Comparison of ENCODE assay signal across 32 cellular contexts in genomic region chr5:145737578-145737977, GRCh38.
"Had no signal": no experiment of that assay in that cellular context is flagged by ENCODE, and none has a peak within 500 bp of the region (broad histone marks: within the 10 kb centered on the region; RNA-seq: fewer than 3 reads in every experiment).

No MANE protein-coding gene starts in this region.

- DNase-seq: activated CD4-positive, alpha-beta memory T cell treated with anti-CD3 and anti-CD28 coated beads for 36 hours; activated CD4-positive, alpha-beta T cell treated with anti-CD3 and anti-CD28 coated beads for 36 hours; activated CD4-positive, alpha-beta T cell treated with anti-CD3 and anti-CD28 coated beads, Interleukin-2, amount 10 ng/mL, durations not matched to agents 24 days and 14 days; activated CD4-positive, CD25-positive, alpha-beta regulatory T cell; activated CD4-positive, CD25-positive, alpha-beta regulatory T cell treated with anti-CD3 and anti-CD28 coated beads, Interleukin-2, amount 50 U/mL, for 72 hours; activated CD8-positive, alpha-beta memory T cell treated with anti-CD3 and anti-CD28 coated beads, Interleukin-2, amount 10 ng/mL, durations not matched to agents 7 days and 5 days; activated CD8-positive, alpha-beta memory T cell treated with anti-CD3 and anti-CD28 coated beads, Interleukin-2, amount 50 U/mL, for 4 hours; activated CD8-positive, alpha-beta T cell treated with anti-CD3 and anti-CD28 coated beads, Interleukin-2, amount 10 ng/mL, durations not matched to agents 7 days and 5 days; activated gamma-delta T cell; activated naive CD4-positive, alpha-beta T cell; activated naive CD4-positive, alpha-beta T cell treated with anti-CD3 and anti-CD28 coated beads, Interleukin-2, amount 10 ng/mL, durations not matched to agents 7 days and 5 days; activated naive CD8-positive, alpha-beta T cell treated with anti-CD3 and anti-CD28 coated beads, Interleukin-2, amount 10 ng/mL, durations not matched to agents 7 days and 5 days; activated T-cell treated with anti-CD3 and anti-CD28 coated beads, Interleukin-2, amount 50 U/mL, for 1 hour; activated T-cell treated with anti-CD3 and anti-CD28 coated beads, Interleukin-2, amount 50 U/mL, for 72 hours; amniotic stem cell; anterior cingulate cortex; brain microvascular endothelial cell; effector CD8-positive, alpha-beta T cell; esophagus squamous epithelium; foreskin melanocyte; heart right ventricle; T-helper 1 cell; T-helper 17 cell; T1000 had no signal

- H3K27ac ChIP-seq: brain microvascular endothelial cell, epithelial cell of prostate, esophagus squamous epithelium, gastroesophageal sphincter, heart right ventricle had no signal

- H3K27me3 ChIP-seq: brain microvascular endothelial cell, esophagus squamous epithelium, gastroesophageal sphincter, heart right ventricle had no signal

- H3K4me1 ChIP-seq: esophagus squamous epithelium, gastroesophageal sphincter, heart right ventricle had no signal

- FAIRE-seq: astrocyte, bronchial epithelial cell, colon, endometrium, endothelial cell of umbilical vein had no signal

- ATAC-seq: activated CD4-positive, alpha-beta T cell treated with anti-CD3 and anti-CD28 coated beads for 36 hours; activated CD8-positive, alpha-beta memory T cell treated with anti-CD3 and anti-CD28 coated beads, Interleukin-2, amount 10 ng/mL, durations not matched to agents 7 days and 5 days; activated CD8-positive, alpha-beta T cell treated with anti-CD3 and anti-CD28 coated beads, Interleukin-2, amount 10 ng/mL, durations not matched to agents 7 days and 5 days; activated naive CD4-positive, alpha-beta T cell treated with anti-CD3 and anti-CD28 coated beads, Interleukin-2, amount 50 U/mL, for 72 hours; activated T-cell treated with anti-CD3 and anti-CD28 coated beads, Interleukin-2, amount 50 U/mL, for 72 hours; gastroesophageal sphincter; heart right ventricle; T-helper 17 cell had no signal

- H3K4me3 ChIP-seq: esophagus squamous epithelium, gastroesophageal sphincter, heart right ventricle had no signal

- H3K9me3 ChIP-seq: esophagus squamous epithelium, gastroesophageal sphincter had no signal

- H3K36me3 ChIP-seq: brain microvascular endothelial cell, esophagus squamous epithelium had no signal
